In genomic region chr16:4968278-4968677, GRCh38 we compare ENCODE assay signal across 3 cellular contexts. TPM values are rescaled to one million over a fixed set of nuclear protein-coding genes. Genes with fewer than 3 reads are reported as not detected.
"Had no signal": no experiment of that assay in that cellular context is flagged by ENCODE, and none has a peak within 500 bp of the region (broad histone marks: within the 10 kb centered on the region; RNA-seq: fewer than 3 reads in every experiment).

No MANE protein-coding gene starts in this region.

RNA-seq across cellular contexts. Expression of gene SEC14L5, which starts 10.1 kb away (rescaled TPM):
- total RNA-seq: kidney epithelial cell; natural killer cell treated with Interleukin-12 subunit alpha and Interleukin-12 subunit beta and Interleukin-15 and Interleukin-18, amount 100 ng/mL, for 72 hours; smooth muscle cell had no signal
- polyA plus RNA-seq: smooth muscle cell had no signal

RNA-seq across cellular contexts. Expression of gene PPL, which starts 31.3 kb away (rescaled TPM):
- total RNA-seq: natural killer cell treated with Interleukin-12 subunit alpha and Interleukin-12 subunit beta and Interleukin-15 and Interleukin-18, amount 100 ng/mL, for 72 hours had no signal
